In genomic region chr3:114307222-114307840, GRCh38 we compare ENCODE assay signal across 13 cellular contexts. TPM values are rescaled to one million over a fixed set of nuclear protein-coding genes. Genes with fewer than 3 reads are reported as not detected.
DNase-seq lines count a peak whose midpoint lies in the region; ATAC-seq, FAIRE-seq and TF ChIP-seq lines count a peak whose summit lies in the region.
"Had no signal": no experiment of that assay in that cellular context is flagged by ENCODE, and none has a peak within 500 bp of the region (broad histone marks: within the 10 kb centered on the region; RNA-seq: fewer than 3 reads in every experiment).

No MANE protein-coding gene starts in this region.

- no peak overlapping the region for H3K9ac ChIP-seq in smooth muscle cell (ENCODE audit: low read depth)

- peak; percentile 54 for ATAC-seq in CD4-positive, alpha-beta T cell (ENCODE audit: poor library complexity)
- ATAC-seq in GM19351 (IDR thresholded peaks at IDR 0.05; ENCODE audit: unreplicated experiment) (peak; percentile 58), HG03066 (IDR thresholded peaks at IDR 0.05; ENCODE audit: low read depth, unreplicated experiment) (peak; percentile 58), GM18861 (IDR thresholded peaks at IDR 0.05; ENCODE audit: unreplicated experiment) (no peak), psoas muscle (no peak)

- FAIRE-seq in frontal cortex (lab: Jason Lieb, UNC): no peak

- TF ChIP-seq CTCF in CD4-positive, alpha-beta T cell (IDR thresholded peaks at IDR 0.05): no peak
- no peak for TF ChIP-seq CTCF in smooth muscle cell (IDR thresholded peaks at IDR 0.05; ENCODE audit: borderline replicate concordance, insufficient read depth, poor library complexity, severe bottlenecking)
- TF ChIP-seq CTCF in psoas muscle (IDR thresholded peaks at IDR 0.05): no peak

- peak overlapping the region; percentile 58 for H3K4me3 Mint-ChIP-seq in CD4-positive, alpha-beta T cell
- H3K4me3 Mint-ChIP-seq in activated T-helper 2 cell treated with anti-CD3 and anti-CD28 coated beads, Interferon-gamma antibody, Interleukin-2, Interleukin-4, amounts not matched to agents 10 μg/mL and 5 μg/mL and 100 μg/mL, durations not matched to agents 14 hours and 24 hours and 36 hours (ENCODE audit: low read depth): no peak overlapping the region

- peak overlapping the region; percentile 51 for H3K27ac ChIP-seq in CD4-positive, alpha-beta T cell (ENCODE audit: low read depth, low read length)
- H3K27ac ChIP-seq in smooth muscle cell (ENCODE audit: low read depth) (no peak overlapping the region), psoas muscle (no peak overlapping the region)
- H3K27ac ChIP-seq: RWPE1, tibial nerve had no signal

- H3K36me3 Mint-ChIP-seq in CD4-positive, alpha-beta T cell (ENCODE audit: low read depth): no peaks in the 10 kb centered on the region
- peaks cover 23% of the 10 kb centered on the region for H3K36me3 Mint-ChIP-seq in activated T-helper 2 cell treated with anti-CD3 and anti-CD28 coated beads, Interferon-gamma antibody, Interleukin-2, Interleukin-4, amounts not matched to agents 10 μg/mL and 5 μg/mL and 100 μg/mL, durations not matched to agents 14 hours and 24 hours and 36 hours (ENCODE audit: low read depth)

- POLR2A ChIA-PET in CD4-positive, alpha-beta T cell (lab: Charles Lee): interaction anchor here (0.7 to 2.8 kb wide), 12 partner anchors 9 to 840 kb away, joined by 3 to 24 read pairs (median 3); partner anchors contain the start of genes TIGIT and ZBTB20

- H3K4me1 Mint-ChIP-seq in CD4-positive, alpha-beta T cell (ENCODE audit: low read depth): peaks cover 31% of the 10 kb centered on the region
- H3K4me1 Mint-ChIP-seq in activated T-helper 2 cell treated with anti-CD3 and anti-CD28 coated beads, Interferon-gamma antibody, Interleukin-2, Interleukin-4, amounts not matched to agents 10 μg/mL and 5 μg/mL and 100 μg/mL, durations not matched to agents 14 hours and 24 hours and 36 hours (ENCODE audit: low read depth): peaks cover 36% of the 10 kb centered on the region

- H3K9me3 ChIP-seq in CD4-positive, alpha-beta T cell (ENCODE audit: control insufficient read depth, low read length): no peaks in the 10 kb centered on the region
- no peaks in the 10 kb centered on the region for H3K9me3 ChIP-seq in smooth muscle cell (replicated peaks; ENCODE audit: low read depth)
- no peaks in the 10 kb centered on the region for H3K9me3 ChIP-seq in psoas muscle
- H3K9me3 ChIP-seq: tibial nerve had no signal

- no peak overlapping the region for H3K4me2 ChIP-seq in smooth muscle cell

- DNase-seq in CD4-positive, alpha-beta T cell: no peak
- DNase-seq in activated T-helper 2 cell treated with anti-CD3 and anti-CD28 coated beads, Interferon-gamma antibody, Interleukin-2, Interleukin-4, amounts not matched to agents 10 μg/mL and 5 μg/mL and 100 μg/mL, durations not matched to agents 14 hours and 24 hours and 36 hours (ENCODE audit: low spot score): no peak
- DNase-seq in frontal cortex (ENCODE audit: low spot score in 2 of 2): no peak
- DNase-seq in smooth muscle cell (lab: John Stamatoyannopoulos, UW; ENCODE audit: unreplicated experiment): no peak
- DNase-seq in psoas muscle: no peak
- DNase-seq: activated CD8-positive, alpha-beta memory T cell treated with anti-CD3 and anti-CD28 coated beads for 24 hours; head of caudate nucleus; NCI-H1436 treated with DMSO at 0.1 percent for 48 hours had no signal

- CTCF ChIA-PET in CD4-positive, alpha-beta T cell (lab: Charles Lee): interaction anchor here (1.2 to 2.2 kb wide), 4 partner anchors 16 to 1477 kb away, joined by 4 to 8 read pairs (median 4); no protein-coding TSS in a partner anchor

- H3K4me3 ChIP-seq in smooth muscle cell (no peak overlapping the region), psoas muscle (no peak overlapping the region)
- H3K4me3 ChIP-seq: tibial nerve had no signal

- intact Hi-C loops in CD4-positive, alpha-beta T cell (cut with DNase I, micrococcal nuclease): no loop called here
- intact Hi-C loops in activated T-helper 2 cell treated with anti-CD3 and anti-CD28 coated beads, Interferon-gamma antibody, Interleukin-2, Interleukin-4, amounts not matched to agents 10 μg/mL and 5 μg/mL and 100 μg/mL, durations not matched to agents 14 hours and 24 hours and 36 hours (cut with micrococcal nuclease): loop anchor here (5.0 kb wide), 1 partner anchor 35 kb away; no protein-coding TSS in a partner anchor
- intact Hi-C loops in psoas muscle (cut with DNase I): no loop called here

- no peaks in the 10 kb centered on the region for H3K36me3 ChIP-seq in smooth muscle cell (ENCODE audit: low read depth)
- no peaks in the 10 kb centered on the region for H3K36me3 ChIP-seq in psoas muscle (ENCODE audit: insufficient read depth in 1 of 2, low read depth in 1 of 2)
- H3K36me3 ChIP-seq: tibial nerve had no signal

- 84% methylated on average over 8 of the region's 8 CpGs for WGBS in smooth muscle cell (ENCODE audit: low lambda C conversion rate)
- WGBS in psoas muscle, 3 donors: 81 to 86% (median 84%) methylated on average over 8 of the region's 8 CpGs

- no peaks in the 10 kb centered on the region for H3K9me3 Mint-ChIP-seq in CD4-positive, alpha-beta T cell
- H3K9me3 Mint-ChIP-seq in activated T-helper 2 cell treated with anti-CD3 and anti-CD28 coated beads, Interferon-gamma antibody, Interleukin-2, Interleukin-4, amounts not matched to agents 10 μg/mL and 5 μg/mL and 100 μg/mL, durations not matched to agents 14 hours and 24 hours and 36 hours: no peaks in the 10 kb centered on the region

- H3K27ac Mint-ChIP-seq in CD4-positive, alpha-beta T cell: peak overlapping the region; percentile 75
- peak overlapping the region; percentile 93 for H3K27ac Mint-ChIP-seq in activated T-helper 2 cell treated with anti-CD3 and anti-CD28 coated beads, Interferon-gamma antibody, Interleukin-2, Interleukin-4, amounts not matched to agents 10 μg/mL and 5 μg/mL and 100 μg/mL, durations not matched to agents 14 hours and 24 hours and 36 hours

- H3K27me3 ChIP-seq in CD4-positive, alpha-beta T cell (ENCODE audit: control insufficient read depth, insufficient read depth, low read length): no peaks in the 10 kb centered on the region
- H3K27me3 ChIP-seq in smooth muscle cell (ENCODE audit: low read depth) (no peaks in the 10 kb centered on the region), psoas muscle (ENCODE audit: insufficient read depth in 3 of 3, low read length in 2 of 3) (no peaks in the 10 kb centered on the region)
- H3K27me3 ChIP-seq: tibial nerve had no signal

- H3K79me2 ChIP-seq in smooth muscle cell (ENCODE audit: low read depth): no peaks in the 10 kb centered on the region

- H2AFZ ChIP-seq in smooth muscle cell (ENCODE audit: low read depth): no peak overlapping the region

- H3K4me1 ChIP-seq in smooth muscle cell (ENCODE audit: low read depth) (no peaks in the 10 kb centered on the region), psoas muscle (no peaks in the 10 kb centered on the region)
- H3K4me1 ChIP-seq: tibial nerve had no signal

- no peaks in the 10 kb centered on the region for H4K20me1 ChIP-seq in smooth muscle cell (ENCODE audit: low read depth)

- H3F3A ChIP-seq in smooth muscle cell (ENCODE audit: low read depth): no peaks in the 10 kb centered on the region

- no peaks in the 10 kb centered on the region for H3K27me3 Mint-ChIP-seq in CD4-positive, alpha-beta T cell
- no peaks in the 10 kb centered on the region for H3K27me3 Mint-ChIP-seq in activated T-helper 2 cell treated with anti-CD3 and anti-CD28 coated beads, Interferon-gamma antibody, Interleukin-2, Interleukin-4, amounts not matched to agents 10 μg/mL and 5 μg/mL and 100 μg/mL, durations not matched to agents 14 hours and 24 hours and 36 hours (ENCODE audit: low read depth)

RNA-seq across cellular contexts. Expression of gene TIGIT, which starts 13.5 kb away (rescaled TPM):
- total RNA-seq in CD4-positive, alpha-beta T cell: 1 to 10 TPM; 3.5 to 4.2 TPM
- total RNA-seq in activated T-helper 2 cell treated with anti-CD3 and anti-CD28 coated beads, Interferon-gamma antibody, Interleukin-2, Interleukin-4, amounts not matched to agents 10 μg/mL and 5 μg/mL and 100 μg/mL, durations not matched to agents 14 hours and 24 hours and 36 hours: 6.3 and 6.7 TPM in 2 replicates
- not detected for total RNA-seq in frontal cortex
- not detected in 2 replicates for total RNA-seq in smooth muscle cell
- not detected in 2 replicates for polyA plus RNA-seq in smooth muscle cell
- total RNA-seq in psoas muscle: under 1 TPM in 3 of 4 donors, not detected in 1; 0.07 to 0.46 (median 0.13) TPM
- polyA plus RNA-seq in psoas muscle: under 1 TPM in 2 of 3 donors, not detected in 1; 0.03 to 0.06 TPM

Comparison
In these comparisons a context has a peak if more than half of its experiments do, and no peak if none do; other contexts are left out.
1. ATAC-seq: peak in CD4-positive, alpha-beta T cell (single experiment), GM19351 (single experiment) and HG03066 (single experiment); none in GM18861 (single experiment) and psoas muscle (0 of 4).